ENCODE assay signal across 10 cellular contexts in the genomic region with DNA sequence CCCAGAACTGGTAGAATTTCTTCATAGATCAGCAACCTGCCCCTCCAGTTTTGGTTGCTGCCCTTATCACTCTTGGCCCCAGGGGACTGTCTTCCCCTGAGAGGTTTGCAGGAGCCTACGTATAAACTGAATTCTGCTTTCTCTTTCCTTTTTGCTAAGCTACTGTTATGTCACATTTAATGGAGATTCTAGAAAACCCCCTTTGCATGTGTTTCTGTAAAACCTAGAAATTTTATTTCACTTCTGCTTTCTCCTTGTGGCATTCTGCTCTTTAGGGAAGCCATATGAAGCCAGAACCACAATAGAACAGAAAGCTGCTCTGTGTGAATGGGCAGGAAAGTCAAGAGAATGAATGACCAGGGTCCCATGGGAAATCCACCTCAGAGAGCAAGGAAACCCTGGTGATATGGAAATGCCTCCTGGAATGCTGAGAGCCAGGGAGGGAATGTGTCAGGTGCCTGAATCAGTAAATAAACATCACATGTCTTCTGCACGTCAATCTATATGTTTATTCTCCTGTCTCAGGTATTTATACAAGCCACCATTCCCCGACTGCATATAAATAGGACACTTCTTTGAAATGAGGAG. TPM values are rescaled to one million over a fixed set of nuclear protein-coding genes. Genes with fewer than 3 reads are reported as not detected.
DNase-seq lines count a peak whose midpoint lies in the region; ATAC-seq and TF ChIP-seq lines count a peak whose summit lies in the region.
"Had no signal": no experiment of that assay in that cellular context is flagged by ENCODE, and none has a peak within 500 bp of the region (broad histone marks: within the 10 kb centered on the region; RNA-seq: fewer than 3 reads in every experiment).

No MANE protein-coding gene starts in this region.

- peaks cover 46% of the 10 kb centered on the region for H3K27me3 Mint-ChIP-seq in activated T-cell treated with anti-CD3 and anti-CD28 coated beads, Interleukin-2, amount 50 U/mL, for 4 hours (ENCODE audit: low read depth)

- 25 to 29% methylated on average over 3 of the region's 3 CpGs for WGBS in lung, 2 donors

- no peak overlapping the region for H3K4me3 ChIP-seq in lung

- H3K36me3 ChIP-seq in lung (ENCODE audit: control insufficient read depth in 2 of 2, insufficient read depth in 2 of 2, low read length in 2 of 2) = no peaks in the 10 kb centered on the region

- H3K36me3 Mint-ChIP-seq in activated T-cell treated with anti-CD3 and anti-CD28 coated beads, Interleukin-2, amount 50 U/mL, for 4 hours (ENCODE audit: insufficient read depth) = no peaks in the 10 kb centered on the region

- no peak for DNase-seq in activated T-cell treated with anti-CD3 and anti-CD28 coated beads, Interleukin-2, amount 50 U/mL, for 4 hours
- DNase-seq in activated T-cell treated with anti-CD3 and anti-CD28 coated beads for 4 hours (no peak), NCI-H345 (lab: John Stamatoyannopoulos, UW) (peak; percentile 55), lung (ENCODE audit: low spot score) (no peak), NOMO-1 (lab: John Stamatoyannopoulos, UW; ENCODE audit: unreplicated experiment in 2 of 2) (no peak), erythroblast (lab: John Stamatoyannopoulos, UW) (no peak), A172 (ENCODE audit: low spot score) (no peak)

- TF ChIP-seq CTCF in lung (IDR thresholded peaks at IDR 0.05; ENCODE audit: control extremely low read depth, extremely low read depth) = no peak

- no peaks in the 10 kb centered on the region for H3K9me3 Mint-ChIP-seq in activated T-cell treated with anti-CD3 and anti-CD28 coated beads, Interleukin-2, amount 50 U/mL, for 4 hours

- no peak for TF ChIP-seq POLR2A in erythroblast (IDR thresholded peaks at IDR 0.05; ENCODE audit: low read length)

- H3K4me1 ChIP-seq in lung (ENCODE audit: control insufficient read depth in 2 of 2, insufficient read depth in 2 of 2, low read length in 2 of 2) = no peaks in the 10 kb centered on the region

- no peaks in the 10 kb centered on the region for H3K27me3 ChIP-seq in lung (ENCODE audit: control insufficient read depth, insufficient read depth)

- H3K27ac ChIP-seq in lung (ENCODE audit: low read depth in 1 of 2, low read length in 1 of 2) = no peak overlapping the region
- H3K27ac ChIP-seq: C4-2B, VCaP had no signal

- H3K4me1 Mint-ChIP-seq in activated T-cell treated with anti-CD3 and anti-CD28 coated beads, Interleukin-2, amount 50 U/mL, for 4 hours (ENCODE audit: low read depth) = peaks cover 10% of the 10 kb centered on the region

- no peak overlapping the region for H3K4me3 Mint-ChIP-seq in activated T-cell treated with anti-CD3 and anti-CD28 coated beads, Interleukin-2, amount 50 U/mL, for 4 hours

- peak; percentile 90 to 92 for ATAC-seq in activated T-cell treated with anti-CD3 and anti-CD28 coated beads, Interleukin-2, amount 50 U/mL, for 4 hours
- peak; percentile 99 for ATAC-seq in HG02840 (IDR thresholded peaks at IDR 0.05; ENCODE audit: low FRiP score, unreplicated experiment)
- peak; percentile 27 for ATAC-seq in lung (ENCODE audit: insufficient read depth, low FRiP score)

- no peaks in the 10 kb centered on the region for H3K9me3 ChIP-seq in lung (ENCODE audit: control insufficient read depth in 2 of 2, insufficient read depth in 1 of 2, low read length in 1 of 2)

RNA-seq across cellular contexts. Expression of a gene that starts 3.4 kb away (rescaled TPM):
- not detected for total RNA-seq in activated T-cell treated with anti-CD3 and anti-CD28 coated beads, Interleukin-2, amount 50 U/mL, for 4 hours
- not detected for total RNA-seq in lung
- not detected for polyA plus RNA-seq in lung
- not detected in 2 replicates for total RNA-seq in A172 (2014; rRNA removed; shearing (Covaris generic))

RNA-seq across cellular contexts. Expression of a gene that starts 14.0 kb away (rescaled TPM):
- total RNA-seq in activated T-cell treated with anti-CD3 and anti-CD28 coated beads, Interleukin-2, amount 50 U/mL, for 4 hours = not detected
- not detected for total RNA-seq in lung
- not detected for polyA plus RNA-seq in lung
- total RNA-seq in A172 (2014; rRNA removed; shearing (Covaris generic)) = not detected in 2 replicates

RNA-seq across cellular contexts. Expression of a gene that starts 27.1 kb away (rescaled TPM):
- not detected for total RNA-seq in activated T-cell treated with anti-CD3 and anti-CD28 coated beads, Interleukin-2, amount 50 U/mL, for 4 hours
- not detected for total RNA-seq in lung
- not detected for polyA plus RNA-seq in lung
- not detected in 2 replicates for total RNA-seq in A172 (2014; rRNA removed; shearing (Covaris generic))

RNA-seq across cellular contexts. Expression of a gene that starts 31.2 kb away (rescaled TPM):
- not detected for total RNA-seq in activated T-cell treated with anti-CD3 and anti-CD28 coated beads, Interleukin-2, amount 50 U/mL, for 4 hours
- total RNA-seq in lung = not detected
- polyA plus RNA-seq in lung = not detected
- not detected in 2 replicates for total RNA-seq in A172 (2014; rRNA removed; shearing (Covaris generic))

RNA-seq across cellular contexts. Expression of a gene that starts 46.6 kb away (rescaled TPM):
- 10 to 100 TPM; 11.8 to 13.5 (median 12.9) TPM for total RNA-seq in activated T-cell treated with anti-CD3 and anti-CD28 coated beads, Interleukin-2, amount 50 U/mL, for 4 hours
- 10 to 100 TPM; 21.0 to 39.0 TPM for total RNA-seq in lung
- polyA plus RNA-seq in lung = 10 to 100 TPM in 1 of 2 donors, 1 to 10 TPM in 1; 6.5 to 10.5 TPM
- 37.1 and 41.6 TPM in 2 replicates for total RNA-seq in A172 (2014; rRNA removed; shearing (Covaris generic))

Comparison
In these comparisons a context has a peak if more than half of its experiments do, and no peak if none do; other contexts are left out.
1. ATAC-seq: peak in every context shown above with its lines; median percentile 99 in HG02840; 91 in activated T-cell treated with anti-CD3 and anti-CD28 coated beads, Interleukin-2, amount 50 U/mL, for 4 hours; 27 in lung.